In the genomic region with DNA sequence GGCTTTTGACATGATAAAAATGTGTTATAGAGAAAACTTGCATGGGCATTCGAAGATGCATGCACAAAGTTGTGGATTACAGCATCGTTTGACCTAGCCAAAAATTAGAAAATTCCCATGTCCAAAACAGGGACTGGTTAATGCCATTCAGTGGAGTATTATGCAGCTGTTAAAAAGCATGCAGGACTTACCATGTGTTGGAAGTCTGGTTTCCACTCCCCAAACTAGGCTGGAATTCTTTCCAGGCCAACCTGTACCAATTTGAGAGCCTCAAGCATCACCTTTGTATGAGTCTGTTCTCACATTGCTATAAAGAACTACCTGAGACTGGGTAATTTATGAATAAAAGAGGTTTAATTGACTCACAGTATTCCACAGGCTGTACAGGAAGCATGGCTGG, we compare ENCODE assay signal across 6 cellular contexts.
"Had no signal": no experiment of that assay in that cellular context is flagged by ENCODE, and none has a peak within 500 bp of the region (broad histone marks: within the 10 kb centered on the region; RNA-seq: fewer than 3 reads in every experiment).

No MANE protein-coding gene starts in this region.

- DNase-seq: IMR-90, KBM-7, KG1 had no signal

- H3K27ac ChIP-seq: HL-60 had no signal

- FAIRE-seq: HepG2, HTR-8/SVneo had no signal

- ATAC-seq: HepG2 had no signal
